8 cellular contexts compared by ENCODE assay signal in genomic region chr13:36999054-36999927, GRCh38. TPM values are rescaled to one million over a fixed set of nuclear protein-coding genes. Genes with fewer than 3 reads are reported as not detected.
DNase-seq lines count a peak whose midpoint lies in the region; ATAC-seq and TF ChIP-seq lines count a peak whose summit lies in the region.

ALG5 (minus strand) TSS chr13:36999340; CDS start chr13:36999300, 40 bp downstream.

- H3K4me3 ChIP-seq in heart right ventricle (peak within 1 kb of the TSS; percentile 85 to 95 (median 90)), prostate gland (peak within 1 kb of the TSS; percentile 64 to 88)

- peak within 1 kb of the TSS; percentile 91 to 99 (median 98) for H3K27ac ChIP-seq in heart right ventricle
- peak within 1 kb of the TSS; percentile 95 to 97 for H3K27ac ChIP-seq in prostate gland

- H3K27me3 ChIP-seq in heart right ventricle, result no peaks in the 10 kb centered on the region
- H3K27me3 ChIP-seq in prostate gland (replicated peaks; ENCODE audit: insufficient read depth), result no peaks in the 10 kb centered on the region

- H3K4me1 ChIP-seq in heart right ventricle, result peaks cover 6 to 29% (median 25%) of the 10 kb centered on the region in 9 donors
- H3K4me1 ChIP-seq in prostate gland (replicated peaks), result peaks cover 3% of the 10 kb centered on the region

- DNase-seq in GM13977 (ENCODE audit: low spot score) (peak; percentile 91), NCI-H146 (lab: John Stamatoyannopoulos, UW) (peak; percentile 90), amniotic epithelial cell (ENCODE audit: low read depth) (peak; percentile 78), heart right ventricle (peak; percentile 90 to 93), prostate gland (ENCODE audit: low spot score) (peak; percentile 81), ureter (ENCODE audit: low spot score) (peak; percentile 90)

- in situ Hi-C loops in GM13977 (cut with MboI; ENCODE audit: low pct_unique_long_range_greater_than_20kb, low sequenced_read_pairs, unreplicated experiment), result no loop called here

- peak; percentile 99 for TF ChIP-seq CTCF in GM13977 (IDR thresholded peaks at IDR 0.05; ENCODE audit: extremely low read depth, insufficient read depth, missing control alignments)
- TF ChIP-seq CTCF in heart right ventricle (IDR thresholded peaks at IDR 0.05), result peak; percentile 91 to 100 (median 98)
- peak; percentile 97 for TF ChIP-seq CTCF in prostate gland (IDR thresholded peaks at IDR 0.05)

- intact Hi-C loops in T-helper 1 cell treated with Interleukin-12 subunit alpha and Interleukin-12 subunit beta and Interleukin-4 antibody, amounts not matched to agents 30 ng/mL and 1 ng/mL, for 36 hours (cut with micrococcal nuclease), result loop anchor here (1.0 to 5.0 kb wide), 5 partner anchors 60 to 702 kb away; partner anchors contain the start of genes CCDC169, RFXAP, SPART and SUPT20H
- intact Hi-C loops in heart right ventricle (cut with DNase I) (no loop called here), prostate gland (cut with DNase I) (no loop called here)

- ATAC-seq in HG02852 (IDR thresholded peaks at IDR 0.05; ENCODE audit: unreplicated experiment), result peak; percentile 63
- peak; percentile 87 to 93 (median 90) for ATAC-seq in heart right ventricle

- WGBS in heart right ventricle, 2 donors, result 0% methylated on average over 54 of the region's 54 CpGs
- under 1% methylated on average over 54 of the region's 54 CpGs for WGBS in prostate gland

- H3K9me3 ChIP-seq in heart right ventricle (no peaks in the 10 kb centered on the region), prostate gland (no peaks in the 10 kb centered on the region)

- TF ChIP-seq POLR2A in prostate gland (IDR thresholded peaks at IDR 0.05), result peak; percentile 58

- peaks cover 0 to 35% (median 15%) of the 10 kb centered on the region in 9 donors for H3K36me3 ChIP-seq in heart right ventricle
- no peaks in the 10 kb centered on the region for H3K36me3 ChIP-seq in prostate gland

RNA-seq across cellular contexts. Expression of gene ALG5, which starts in this region (rescaled TPM):
- total RNA-seq in T-helper 1 cell treated with Interleukin-12 subunit alpha and Interleukin-12 subunit beta and Interleukin-4 antibody, amounts not matched to agents 30 ng/mL and 1 ng/mL, for 36 hours, result 40.6 and 41.7 TPM in 2 replicates
- total RNA-seq in heart right ventricle, result 10 to 100 TPM in 4 of 10 donors, 1 to 10 TPM in 6; 7.3 to 17.5 (median 9.5) TPM
- polyA plus RNA-seq in heart right ventricle, result 10 to 100 TPM; 18.1 to 29.6 TPM
- total RNA-seq in prostate gland, result 10 to 100 TPM; 14.1 to 41.3 TPM
- 40.7 TPM for total RNA-seq in ureter

Comparison
In these comparisons a context has a peak if more than half of its experiments do, and no peak if none do; other contexts are left out.
1. Peak in every context shown above with its lines: DNase-seq, ATAC-seq, H3K4me3 ChIP-seq and H3K27ac ChIP-seq.